In genomic region chr16:29806096-29806579, GRCh38 we compare ENCODE assay signal across 8 cellular contexts. TPM values are rescaled to one million over a fixed set of nuclear protein-coding genes. Genes with fewer than 3 reads are reported as not detected.
DNase-seq lines count a peak whose midpoint lies in the region; ATAC-seq and TF ChIP-seq lines count a peak whose summit lies in the region.

TSS of gene MAZ (plus strand) at chr16:29806529. CDS start at chr16:29806702, 173 bp downstream.

- H3K36me3 ChIP-seq in lung (ENCODE audit: control insufficient read depth in 2 of 2, insufficient read depth in 2 of 2, low read length in 2 of 2) (peaks cover 0 to 19% of the 10 kb centered on the region in 2 donors), stomach smooth muscle (ENCODE audit: control insufficient read depth in 2 of 2, insufficient read depth in 2 of 2, low read length in 2 of 2) (no peaks in the 10 kb centered on the region)

- 1% methylated on average over 50 of the region's 67 CpGs; no CpG with 5 or more reads in 1 of the 2 donors for WGBS in lung, 2 donors

- no peak for TF ChIP-seq CTCF in lung (IDR thresholded peaks at IDR 0.05; ENCODE audit: control extremely low read depth, extremely low read depth)

- H3K4me1 ChIP-seq in lung (ENCODE audit: control insufficient read depth in 2 of 2, insufficient read depth in 2 of 2, low read length in 2 of 2) (peaks cover 8 to 23% of the 10 kb centered on the region in 2 donors), stomach smooth muscle (ENCODE audit: control insufficient read depth, insufficient read depth, low read length) (peaks cover 56% of the 10 kb centered on the region)

- H3K4me1 Mint-ChIP-seq in T-helper 1 cell treated with Interleukin-12 subunit alpha and Interleukin-12 subunit beta and Interleukin-4 antibody, amounts not matched to agents 30 μg/mL and 1 μg/mL, for 36 hours (ENCODE audit: low read depth) = peaks cover 46% of the 10 kb centered on the region
- peaks cover 62% of the 10 kb centered on the region for H3K4me1 Mint-ChIP-seq in dendritic cell treated with granulocyte-macrophage colony-stimulating factor and Interleukin-4, amounts not matched to agents 40 ng/mL and 50 ng/mL, for 4 days (ENCODE audit: low read depth)

- peak within 1 kb of the TSS; percentile 99 for H3K27ac Mint-ChIP-seq in T-helper 1 cell treated with Interleukin-12 subunit alpha and Interleukin-12 subunit beta and Interleukin-4 antibody, amounts not matched to agents 30 μg/mL and 1 μg/mL, for 36 hours
- H3K27ac Mint-ChIP-seq in dendritic cell treated with granulocyte-macrophage colony-stimulating factor and Interleukin-4, amounts not matched to agents 40 ng/mL and 50 ng/mL, for 4 days = peak within 1 kb of the TSS; percentile 98

- DNase-seq in DMS 273 (lab: John Stamatoyannopoulos, UW; ENCODE audit: unreplicated experiment) = peak; percentile 98
- peak; percentile 90 for DNase-seq in HK-2 (ENCODE audit: unreplicated experiment)
- no peak for DNase-seq in lung (ENCODE audit: low spot score)
- DNase-seq in GOT3 (lab: John Stamatoyannopoulos, UW) = no peak

- peak within 1 kb of the TSS; percentile 67 to 73 for H3K9ac ChIP-seq in stomach smooth muscle (ENCODE audit: low read length in 2 of 2)

- ATAC-seq in lung (ENCODE audit: insufficient read depth, low FRiP score) (peak; percentile 0), HG03520 (IDR thresholded peaks at IDR 0.05; ENCODE audit: unreplicated experiment) (no peak)

- H3K4me3 ChIP-seq in lung (peak within 1 kb of the TSS; percentile 57), stomach smooth muscle (ENCODE audit: low read length in 2 of 2) (peak within 1 kb of the TSS; percentile 54 to 88)

- H3K27ac ChIP-seq in lung (ENCODE audit: low read depth in 1 of 2, low read length in 1 of 2) (peak within 1 kb of the TSS; percentile 95), stomach smooth muscle (ENCODE audit: low read length) (peak within 1 kb of the TSS; percentile 97)

- no peaks in the 10 kb centered on the region for H3K9me3 Mint-ChIP-seq in T-helper 1 cell treated with Interleukin-12 subunit alpha and Interleukin-12 subunit beta and Interleukin-4 antibody, amounts not matched to agents 30 μg/mL and 1 μg/mL, for 36 hours
- H3K9me3 Mint-ChIP-seq in dendritic cell treated with granulocyte-macrophage colony-stimulating factor and Interleukin-4, amounts not matched to agents 40 ng/mL and 50 ng/mL, for 4 days = no peaks in the 10 kb centered on the region

- H3K27me3 Mint-ChIP-seq in T-helper 1 cell treated with Interleukin-12 subunit alpha and Interleukin-12 subunit beta and Interleukin-4 antibody, amounts not matched to agents 30 μg/mL and 1 μg/mL, for 36 hours (ENCODE audit: low read depth) = no peaks in the 10 kb centered on the region
- no peaks in the 10 kb centered on the region for H3K27me3 Mint-ChIP-seq in dendritic cell treated with granulocyte-macrophage colony-stimulating factor and Interleukin-4, amounts not matched to agents 40 ng/mL and 50 ng/mL, for 4 days

- H3K4me3 Mint-ChIP-seq in T-helper 1 cell treated with Interleukin-12 subunit alpha and Interleukin-12 subunit beta and Interleukin-4 antibody, amounts not matched to agents 30 μg/mL and 1 μg/mL, for 36 hours = peak within 1 kb of the TSS; percentile 99
- H3K4me3 Mint-ChIP-seq in dendritic cell treated with granulocyte-macrophage colony-stimulating factor and Interleukin-4, amounts not matched to agents 40 ng/mL and 50 ng/mL, for 4 days = peak within 1 kb of the TSS; percentile 99

- peaks cover 45% of the 10 kb centered on the region for H3K36me3 Mint-ChIP-seq in T-helper 1 cell treated with Interleukin-12 subunit alpha and Interleukin-12 subunit beta and Interleukin-4 antibody, amounts not matched to agents 30 μg/mL and 1 μg/mL, for 36 hours (ENCODE audit: low read depth)
- H3K36me3 Mint-ChIP-seq in dendritic cell treated with granulocyte-macrophage colony-stimulating factor and Interleukin-4, amounts not matched to agents 40 ng/mL and 50 ng/mL, for 4 days (ENCODE audit: low read depth) = peaks cover 73% of the 10 kb centered on the region

- H3K27me3 ChIP-seq in lung (ENCODE audit: control insufficient read depth, insufficient read depth) (no peaks in the 10 kb centered on the region), stomach smooth muscle (ENCODE audit: control insufficient read depth in 1 of 2, insufficient read depth in 2 of 2, low read length in 2 of 2) (no peaks in the 10 kb centered on the region)

- intact Hi-C loops in dendritic cell treated with granulocyte-macrophage colony-stimulating factor and Interleukin-4, amounts not matched to agents 40 ng/mL and 50 ng/mL, for 4 days (cut with micrococcal nuclease) = loop anchor here (5.0 kb wide), 1 partner anchor 191 kb away; the partner anchor contains the start of genes HIRIP3 and INO80E

- H3K9me3 ChIP-seq in lung (ENCODE audit: control insufficient read depth in 2 of 2, insufficient read depth in 1 of 2, low read length in 1 of 2) (no peaks in the 10 kb centered on the region), stomach smooth muscle (ENCODE audit: control insufficient read depth in 2 of 2, low read length in 2 of 2) (no peaks in the 10 kb centered on the region)

RNA-seq across cellular contexts. Expression of gene MAZ, which starts in this region (rescaled TPM):
- 100 to 1,000 TPM in 1 of 2 donors, 10 to 100 TPM in 1; 94.9 to 159 TPM for total RNA-seq in lung
- 100 to 1,000 TPM; 112 to 170 TPM for polyA plus RNA-seq in lung

Comparison
In these comparisons a context has a peak if more than half of its experiments do, and no peak if none do; other contexts are left out.
1. DNase-seq: peak in DMS 273 (single experiment) and HK-2 (single experiment); none in lung (single experiment) and GOT3 (single experiment).